In genomic region chr6:28349344-28349891, GRCh38 we compare ENCODE assay signal across 1 cellular context.
TF ChIP-seq lines count a peak whose summit lies in the region.

No MANE protein-coding gene starts in this region.

TF ChIP-seq in K562, 482 proteins besides CTCF, POLR2A, EP300 and RAD21 (continued from another document):
- TF ChIP-seq MNT (conservative IDR thresholded peaks at IDR 0.05) (peak in 1 of 2 experiments; percentile 41; a peak in 2 of 4 replicates), ZBTB8A (IDR thresholded peaks at IDR 0.05; ENCODE audit: partially characterized antibody) (peak; percentile 53), ILF3 (IDR thresholded peaks at IDR 0.05; ENCODE audit: borderline replicate concordance) (peak; percentile 69; the same call in 1 of the 2 replicates), HDGF (IDR thresholded peaks at IDR 0.05) (no peak), MIER1 (IDR thresholded peaks at IDR 0.05; ENCODE audit: low read depth) (no peak), GATAD2B (IDR thresholded peaks at IDR 0.05; ENCODE audit: borderline replicate concordance) (peak; percentile 61; the same call in 1 of the 2 replicates), ETS1 (conservative IDR thresholded peaks at IDR 0.05; ENCODE audit: control insufficient read depth, low read depth, low read length) (no peak), FUS (optimal IDR thresholded peaks at IDR 0.05; ENCODE audit: low read depth, low read length) (no peak), UBTF (IDR thresholded peaks at IDR 0.05; ENCODE audit: borderline replicate concordance in 1 of 2, low read depth in 2 of 2, low read length in 2 of 2) (no peak), ZHX1 (conservative IDR thresholded peaks at IDR 0.05; ENCODE audit: low read length) (no peak), NFATC3 (IDR thresholded peaks at IDR 0.05) (peak; percentile 37; the same call in 1 of the 2 replicates), ZNF512 (tag; IDR thresholded peaks at IDR 0.05) (peak; percentile 60; the same call in 1 of the 2 replicates), JUND (IDR thresholded peaks at IDR 0.05; ENCODE audit: borderline replicate concordance, low read depth, low read length) (no peak), JUND (tag; IDR thresholded peaks at IDR 0.05; ENCODE audit: borderline replicate concordance, low read depth, low read length) (0 out of 3 replicates have a peak, but pooled peaks have one; percentile 37), HDAC3 (IDR thresholded peaks at IDR 0.05; ENCODE audit: borderline replicate concordance, partially characterized antibody) (no peak), ZFP91 (CRISPR knock-in tag; IDR thresholded peaks at IDR 0.05) (0 out of 2 replicates have a peak, but pooled peaks have one; percentile 9), THRAP3 (IDR thresholded peaks at IDR 0.05; ENCODE audit: borderline replicate concordance) (0 out of 2 replicates have a peak, but pooled peaks have one; percentile 20), GMEB1 (CRISPR knock-in tag; IDR thresholded peaks at IDR 0.05) (no peak), ZNF518B (CRISPR knock-in tag; IDR thresholded peaks at IDR 0.05) (0 out of 2 replicates have a peak, but pooled peaks have one; percentile 43), CREB5 (CRISPR knock-in tag; IDR thresholded peaks at IDR 0.05) (no peak), MYBL2 (IDR thresholded peaks at IDR 0.05; ENCODE audit: low read depth) (no peak), MYBL2 (CRISPR knock-in tag; IDR thresholded peaks at IDR 0.05; ENCODE audit: borderline replicate concordance) (no peak)
